ENCODE assay signal across 12 cellular contexts in genomic region chr22:31492151-31492550, GRCh38. TPM values are rescaled to one million over a fixed set of nuclear protein-coding genes. Genes with fewer than 3 reads are reported as not detected.
DNase-seq lines count a peak whose midpoint lies in the region; ATAC-seq and TF ChIP-seq lines count a peak whose summit lies in the region.
"Had no signal": no experiment of that assay in that cellular context is flagged by ENCODE, and none has a peak within 500 bp of the region (broad histone marks: within the 10 kb centered on the region; RNA-seq: fewer than 3 reads in every experiment).

No MANE protein-coding gene starts in this region.

- H3K4me2 ChIP-seq in OCI-LY7 (ENCODE audit: low read length) = peak overlapping the region; percentile 95; the same call in 1 of the 2 replicates

- peaks cover 7% of the 10 kb centered on the region; the same call in 1 of the 2 replicates for H4K20me1 ChIP-seq in OCI-LY7 (ENCODE audit: insufficient read depth, low read length)

- H3K9me3 ChIP-seq in OCI-LY7 (ENCODE audit: low read length) = no peaks in the 10 kb centered on the region
- no peaks in the 10 kb centered on the region for H3K9me3 ChIP-seq in psoas muscle
- H3K9me3 ChIP-seq: tibial artery had no signal

- H3K27ac Mint-ChIP-seq in activated CD8-positive, alpha-beta T cell treated with anti-CD3 and anti-CD28 coated beads for 36 hours = peak overlapping the region; percentile 77
- H3K27ac Mint-ChIP-seq in activated CD8-positive, alpha-beta T cell treated with anti-CD3 and anti-CD28 coated beads, Interleukin-2, amount 10 ng/mL, durations not matched to agents 7 days and 5 days = no peak overlapping the region
- peak overlapping the region in 3 of 5 experiments; percentile 38 to 99 (median 62) for H3K27ac Mint-ChIP-seq in brain

- peak overlapping the region; percentile 28 for H3K27ac ChIP-seq in OCI-LY7 (ENCODE audit: low read depth, low read length, poor library complexity, severe bottlenecking)
- peak overlapping the region; percentile 98 for H3K27ac ChIP-seq in psoas muscle
- H3K27ac ChIP-seq: WERI-Rb-1 had no signal

- POLR2A ChIA-PET in activated CD8-positive, alpha-beta T cell treated with anti-CD3 and anti-CD28 coated beads for 36 hours (lab: Charles Lee) = interaction anchor here (0.9 to 3.1 kb wide), 5 partner anchors 29 to 167 kb away, joined by 3 to 14 read pairs (median 5); no protein-coding TSS in a partner anchor
- POLR2A ChIA-PET in activated CD8-positive, alpha-beta T cell treated with anti-CD3 and anti-CD28 coated beads, Interleukin-2, amount 10 ng/mL, durations not matched to agents 7 days and 5 days (lab: Charles Lee) = interaction anchor here (1.2 kb wide), 1 partner anchor 138 kb away, joined by 5 read pairs; no protein-coding TSS in a partner anchor
- POLR2A ChIA-PET in OCI-LY7 (lab: Charles Lee) = interaction anchor here (0.8 to 1.1 kb wide), 2 partner anchors 138 kb away, joined by 3 to 5 read pairs; no protein-coding TSS in a partner anchor

- H3K36me3 Mint-ChIP-seq in activated CD8-positive, alpha-beta T cell treated with anti-CD3 and anti-CD28 coated beads for 36 hours (ENCODE audit: low read depth) = peaks cover 31% of the 10 kb centered on the region
- H3K36me3 Mint-ChIP-seq in activated CD8-positive, alpha-beta T cell treated with anti-CD3 and anti-CD28 coated beads, Interleukin-2, amount 10 ng/mL, durations not matched to agents 7 days and 5 days (ENCODE audit: low read depth) = peaks cover 14% of the 10 kb centered on the region
- peaks cover 7% of the 10 kb centered on the region for H3K36me3 Mint-ChIP-seq in brain

- intact Hi-C loops in activated CD8-positive, alpha-beta T cell treated with anti-CD3 and anti-CD28 coated beads for 36 hours (cut with micrococcal nuclease) = no loop called here
- intact Hi-C loops in OCI-LY7 (cut with micrococcal nuclease; ENCODE audit: unreplicated experiment) (loop anchor here (5.0 to 10.0 kb wide), 4 partner anchors 145 to 983 kb away; partner anchors contain the start of genes DEPDC5, FBXO7, PATZ1 and PIK3IP1), psoas muscle (cut with DNase I) (no loop called here)

- H3K27me3 Mint-ChIP-seq in activated CD8-positive, alpha-beta T cell treated with anti-CD3 and anti-CD28 coated beads for 36 hours = no peaks in the 10 kb centered on the region
- H3K27me3 Mint-ChIP-seq in activated CD8-positive, alpha-beta T cell treated with anti-CD3 and anti-CD28 coated beads, Interleukin-2, amount 10 ng/mL, durations not matched to agents 7 days and 5 days (ENCODE audit: low read depth) = no peaks in the 10 kb centered on the region
- peaks cover 12% of the 10 kb centered on the region for H3K27me3 Mint-ChIP-seq in brain

- DNase-seq in activated CD8-positive, alpha-beta T cell treated with anti-CD3 and anti-CD28 coated beads for 36 hours = no peak
- DNase-seq in activated CD8-positive, alpha-beta T cell treated with anti-CD3 and anti-CD28 coated beads, Interleukin-2, amount 10 ng/mL, durations not matched to agents 7 days and 5 days = no peak
- DNase-seq in OCI-LY7 (ENCODE audit: low spot score) (no peak), psoas muscle (no peak), HuH-7.5 (ENCODE audit: low spot score) (no peak)
- DNase-seq: NCI-H446 treated with DMSO at 0.1 percent for 48 hours, tibial artery, WERI-Rb-1 had no signal

- H3K4me1 ChIP-seq in OCI-LY7 (ENCODE audit: insufficient read depth, low read length, poor library complexity, severe bottlenecking) = peaks cover 56% of the 10 kb centered on the region
- H3K4me1 ChIP-seq in psoas muscle = peaks cover 41% of the 10 kb centered on the region

- no peak for TF ChIP-seq CTCF in activated CD8-positive, alpha-beta T cell treated with anti-CD3 and anti-CD28 coated beads for 36 hours (IDR thresholded peaks at IDR 0.05)
- no peak for TF ChIP-seq CTCF in OCI-LY7 (conservative IDR thresholded peaks at IDR 0.05; ENCODE audit: low read length)
- no peak for TF ChIP-seq CTCF in brain (conservative IDR thresholded peaks at IDR 0.05)
- no peak for TF ChIP-seq CTCF in psoas muscle (IDR thresholded peaks at IDR 0.05)

- no peak overlapping the region for H3K4me3 ChIP-seq in OCI-LY7 (ENCODE audit: low read depth, low read length, poor library complexity, severe bottlenecking)
- H3K4me3 ChIP-seq in psoas muscle = no peak overlapping the region
- H3K4me3 ChIP-seq: hepatocyte, tibial artery had no signal

- no peaks in the 10 kb centered on the region for H3K27me3 ChIP-seq in psoas muscle (ENCODE audit: insufficient read depth in 3 of 3, low read length in 2 of 3)
- H3K27me3 ChIP-seq: hepatocyte, tibial artery had no signal

- H3K9me3 Mint-ChIP-seq in activated CD8-positive, alpha-beta T cell treated with anti-CD3 and anti-CD28 coated beads for 36 hours = no peaks in the 10 kb centered on the region
- no peaks in the 10 kb centered on the region for H3K9me3 Mint-ChIP-seq in activated CD8-positive, alpha-beta T cell treated with anti-CD3 and anti-CD28 coated beads, Interleukin-2, amount 10 ng/mL, durations not matched to agents 7 days and 5 days (ENCODE audit: insufficient read depth)
- peaks cover 0 to 5% (median under 1%) of the 10 kb centered on the region in 5 experiments for H3K9me3 Mint-ChIP-seq in brain

- WGBS in psoas muscle, 3 donors = 58 to 78% (median 75%) methylated on average over 3 of the region's 3 CpGs

- no peak for ATAC-seq in activated CD8-positive, alpha-beta T cell treated with anti-CD3 and anti-CD28 coated beads for 36 hours
- ATAC-seq in activated CD8-positive, alpha-beta T cell treated with anti-CD3 and anti-CD28 coated beads, Interleukin-2, amount 10 ng/mL, durations not matched to agents 7 days and 5 days = no peak
- ATAC-seq in psoas muscle = no peak
- no peak for ATAC-seq in SK-N-SH treated with all-trans-retinoic acid at 6 μM for 48 hours
- ATAC-seq in GM19328 (IDR thresholded peaks at IDR 0.05; ENCODE audit: unreplicated experiment) = no peak

- H2AFZ ChIP-seq in OCI-LY7 (ENCODE audit: low read length) = no peak overlapping the region
- H2AFZ ChIP-seq: hepatocyte had no signal

- peaks cover 41% of the 10 kb centered on the region for H3K4me1 Mint-ChIP-seq in activated CD8-positive, alpha-beta T cell treated with anti-CD3 and anti-CD28 coated beads for 36 hours (ENCODE audit: low read depth)
- peaks cover 39% of the 10 kb centered on the region for H3K4me1 Mint-ChIP-seq in activated CD8-positive, alpha-beta T cell treated with anti-CD3 and anti-CD28 coated beads, Interleukin-2, amount 10 ng/mL, durations not matched to agents 7 days and 5 days (ENCODE audit: low read depth)
- H3K4me1 Mint-ChIP-seq in brain = peaks cover 48% of the 10 kb centered on the region

- no TSS peak for BruUV-seq in OCI-LY7 (replicated peaks; lab: Mats Ljungman, UMichigan)

- CTCF ChIA-PET in activated CD8-positive, alpha-beta T cell treated with anti-CD3 and anti-CD28 coated beads for 36 hours (lab: Charles Lee) = interaction anchor here (1.0 to 2.6 kb wide), 3 partner anchors 65 to 146 kb away, joined by 3 to 8 read pairs (median 5); no protein-coding TSS in a partner anchor
- CTCF ChIA-PET in activated CD8-positive, alpha-beta T cell treated with anti-CD3 and anti-CD28 coated beads, Interleukin-2, amount 10 ng/mL, durations not matched to agents 7 days and 5 days (lab: Charles Lee) = interaction anchor here (1.2 to 1.7 kb wide), 4 partner anchors 40 to 142 kb away, joined by 3 to 8 read pairs (median 5); no protein-coding TSS in a partner anchor
- CTCF ChIA-PET in OCI-LY7 (lab: Charles Lee; ENCODE audit: unreplicated experiment) = no interaction called here

- H3K4me3 Mint-ChIP-seq in activated CD8-positive, alpha-beta T cell treated with anti-CD3 and anti-CD28 coated beads for 36 hours = peak overlapping the region; percentile 8
- H3K4me3 Mint-ChIP-seq in activated CD8-positive, alpha-beta T cell treated with anti-CD3 and anti-CD28 coated beads, Interleukin-2, amount 10 ng/mL, durations not matched to agents 7 days and 5 days = no peak overlapping the region
- H3K4me3 Mint-ChIP-seq in brain = peak overlapping the region; percentile 58 to 89 (median 68)

- peaks cover 36% of the 10 kb centered on the region for H3K79me2 ChIP-seq in OCI-LY7 (ENCODE audit: insufficient read depth, low read depth, low read length)

- peaks cover 9% of the 10 kb centered on the region for H3K36me3 ChIP-seq in OCI-LY7 (ENCODE audit: insufficient read depth, low read length)
- peaks cover 0 to 13% of the 10 kb centered on the region in 2 donors for H3K36me3 ChIP-seq in psoas muscle (ENCODE audit: insufficient read depth in 1 of 2, low read depth in 1 of 2)

- no peaks in the 10 kb centered on the region for H3K9me2 ChIP-seq in OCI-LY7 (ENCODE audit: insufficient read depth, low read length)

TF ChIP-seq in SK-N-SH treated with all-trans-retinoic acid at 6 μM for 48 hours, 23 proteins besides CTCF, POLR2A, EP300 and RAD21 (continues in another document):
- TF ChIP-seq ZC3H10 (CRISPR knock-in tag; IDR thresholded peaks at IDR 0.05) (no peak), RARB (CRISPR knock-in tag; IDR thresholded peaks at IDR 0.05) (no peak)

RNA-seq across cellular contexts. Expression of gene EIF4ENIF1, which starts 2.5 kb away (rescaled TPM):
- 10 to 100 TPM; 50.3 to 50.5 TPM for total RNA-seq in activated CD8-positive, alpha-beta T cell treated with anti-CD3 and anti-CD28 coated beads for 36 hours
- total RNA-seq in activated CD8-positive, alpha-beta T cell treated with anti-CD3 and anti-CD28 coated beads, Interleukin-2, amount 10 ng/mL, durations not matched to agents 7 days and 5 days = 10 to 100 TPM; 34.6 to 39.3 TPM
- total RNA-seq in OCI-LY7 (2014; rRNA removed; shearing (Covaris generic)) = 12.5 and 18.1 TPM in 2 replicates
- 40.3 and 46.0 TPM in 2 replicates for total RNA-seq in OCI-LY7 (2022)
- polyA plus RNA-seq in brain (ENCODE audit: insufficient read depth, low read depth, low replicate concordance) = 21.9 TPM
- 10 to 100 TPM; 24.8 to 34.2 (median 26.6) TPM for total RNA-seq in psoas muscle
- polyA plus RNA-seq in psoas muscle = 10 to 100 TPM in 2 of 3 donors, 1 to 10 TPM in 1; 9.2 to 23.4 (median 10.4) TPM

RNA-seq across cellular contexts. Expression of gene SFI1, which starts 4.2 kb away (rescaled TPM):
- 100 to 1,000 TPM; 273 to 274 TPM for total RNA-seq in activated CD8-positive, alpha-beta T cell treated with anti-CD3 and anti-CD28 coated beads for 36 hours
- total RNA-seq in activated CD8-positive, alpha-beta T cell treated with anti-CD3 and anti-CD28 coated beads, Interleukin-2, amount 10 ng/mL, durations not matched to agents 7 days and 5 days = 100 to 1,000 TPM; 136 to 141 TPM
- total RNA-seq in OCI-LY7 (2014; rRNA removed; shearing (Covaris generic)) = 72.6 and 73.3 TPM in 2 replicates
- total RNA-seq in OCI-LY7 (2022) = 132 and 145 TPM in 2 replicates
- 11.4 TPM for polyA plus RNA-seq in brain (ENCODE audit: insufficient read depth, low read depth, low replicate concordance)
- 1 to 10 TPM; 2.7 to 8.6 (median 4.1) TPM for total RNA-seq in psoas muscle
- polyA plus RNA-seq in psoas muscle = 1 to 10 TPM; 1.5 to 4.1 (median 2.2) TPM

Comparison
In these comparisons a context has a peak if more than half of its experiments do, and no peak if none do; other contexts are left out.
1. RNA of gene SFI1, which starts 4.2 kb away (total RNA-seq): 273 to 274 TPM in activated CD8-positive, alpha-beta T cell treated with anti-CD3 and anti-CD28 coated beads for 36 hours, 136 to 141 TPM in activated CD8-positive, alpha-beta T cell treated with anti-CD3 and anti-CD28 coated beads, Interleukin-2, amount 10 ng/mL, durations not matched to agents 7 days and 5 days and 72.6 to 145 TPM in OCI-LY7; 2.7 to 8.6 TPM in psoas muscle; every median in the first group is over 4 times any median in the second.